10 cellular contexts compared by ENCODE assay signal in genomic region chr3:149174901-149175300, GRCh38. TPM values are rescaled to one million over a fixed set of nuclear protein-coding genes. Genes with fewer than 3 reads are reported as not detected.
DNase-seq lines count a peak whose midpoint lies in the region; ATAC-seq and TF ChIP-seq lines count a peak whose summit lies in the region.
"Had no signal": no experiment of that assay in that cellular context is flagged by ENCODE, and none has a peak within 500 bp of the region (broad histone marks: within the 10 kb centered on the region; RNA-seq: fewer than 3 reads in every experiment).

No MANE protein-coding gene starts in this region.

- ATAC-seq in GM18511 (IDR thresholded peaks at IDR 0.05; ENCODE audit: unreplicated experiment) (peak; percentile 89), GM21619 (IDR thresholded peaks at IDR 0.05; ENCODE audit: unreplicated experiment) (peak; percentile 97), HG03565 (IDR thresholded peaks at IDR 0.05; ENCODE audit: unreplicated experiment) (peak; percentile 97), left cardiac atrium (no peak)

- no peak overlapping the region for H3K27ac ChIP-seq in tibial artery

- no peak overlapping the region for H3K4me3 ChIP-seq in tibial artery

- intact Hi-C loops in left cardiac atrium (cut with DNase I) = no loop called here
- intact Hi-C loops in tibial artery (cut with DNase I; ENCODE audit: low total_unique reads) = no loop called here

- H3K9me3 ChIP-seq in tibial artery = no peaks in the 10 kb centered on the region

- peaks cover 0 to 10% (median 3%) of the 10 kb centered on the region in 4 donors for H3K4me1 ChIP-seq in tibial artery

- H3K27me3 ChIP-seq in tibial artery = no peaks in the 10 kb centered on the region

- H3K36me3 ChIP-seq in tibial artery = peaks cover 39 to 64% (median 60%) of the 10 kb centered on the region in 3 donors

- no peak for TF ChIP-seq CTCF in tibial artery (IDR thresholded peaks at IDR 0.05)

- DNase-seq in iris pigment epithelial cell (ENCODE audit: low read depth) (peak; percentile 56), left cardiac atrium (no peak), tibial artery (no peak), NCI-H345 treated with DMSO at 0.1 percent for 48 hours (lab: John Stamatoyannopoulos, UW; ENCODE audit: unreplicated experiment) (no peak), SHP77 treated with DMSO at 0.1 percent for 48 hours (lab: John Stamatoyannopoulos, UW) (no peak)
- DNase-seq: NCI-H1930 had no signal

RNA-seq across cellular contexts. Expression of gene HPS3, which starts 45.5 kb away (rescaled TPM):
- total RNA-seq in left cardiac atrium = 1 to 10 TPM; 7.7 to 9.7 TPM

RNA-seq across cellular contexts. Expression of gene CP, which starts 46.7 kb away (rescaled TPM):
- total RNA-seq in left cardiac atrium = 10 to 100 TPM; 13.9 to 35.6 TPM
- total RNA-seq: activated CD8-positive, alpha-beta memory T cell treated with anti-CD3 and anti-CD28 coated beads for 36 hours had no signal

Comparison
In these comparisons a context has a peak if more than half of its experiments do, and no peak if none do; other contexts are left out.
1. ATAC-seq: peak in GM18511 (single experiment), GM21619 (single experiment) and HG03565 (single experiment); none in left cardiac atrium (0 of 2).